1 cellular context compared by ENCODE assay signal in genomic region chr12:11793896-11794295, GRCh38.
TF ChIP-seq lines count a peak whose summit lies in the region.

No MANE protein-coding gene starts in this region.

TF ChIP-seq in IMR-90, 13 proteins besides CTCF, POLR2A, EP300 and RAD21 (continued from another document):
- no peak for TF ChIP-seq ELK1 (IDR thresholded peaks at IDR 0.05; ENCODE audit: borderline replicate concordance, low read depth, low read length)
- no peak for TF ChIP-seq FOS (IDR thresholded peaks at IDR 0.05; ENCODE audit: low read depth, low read length)
- TF ChIP-seq USF2 (IDR thresholded peaks at IDR 0.05; ENCODE audit: low read depth, low read length), result no peak
- TF ChIP-seq CEBPB (IDR thresholded peaks at IDR 0.05; ENCODE audit: low read depth, low read length), result no peak
- TF ChIP-seq BHLHE40 (IDR thresholded peaks at IDR 0.05; ENCODE audit: low read depth, low read length), result no peak
- TF ChIP-seq MAFK (IDR thresholded peaks at IDR 0.05; ENCODE audit: low read depth, low read length), result no peak
- no peak for TF ChIP-seq RFX5 (IDR thresholded peaks at IDR 0.05; ENCODE audit: low read depth, low read length)
- no peak for TF ChIP-seq MAZ (IDR thresholded peaks at IDR 0.05; ENCODE audit: borderline replicate concordance, low read depth, low read length)
- TF ChIP-seq MXI1 (IDR thresholded peaks at IDR 0.05; ENCODE audit: borderline replicate concordance, low read depth, low read length), result no peak
- TF ChIP-seq SMC3 (IDR thresholded peaks at IDR 0.05; ENCODE audit: low read depth, low read length), result no peak
- no peak for TF ChIP-seq CHD1 (IDR thresholded peaks at IDR 0.05; ENCODE audit: low read depth, low read length)
- no peak for TF ChIP-seq RCOR1 (IDR thresholded peaks at IDR 0.05; ENCODE audit: insufficient replicate concordance, low read length)
